Comparison of ENCODE assay signal across 1 cellular context in the genomic region with DNA sequence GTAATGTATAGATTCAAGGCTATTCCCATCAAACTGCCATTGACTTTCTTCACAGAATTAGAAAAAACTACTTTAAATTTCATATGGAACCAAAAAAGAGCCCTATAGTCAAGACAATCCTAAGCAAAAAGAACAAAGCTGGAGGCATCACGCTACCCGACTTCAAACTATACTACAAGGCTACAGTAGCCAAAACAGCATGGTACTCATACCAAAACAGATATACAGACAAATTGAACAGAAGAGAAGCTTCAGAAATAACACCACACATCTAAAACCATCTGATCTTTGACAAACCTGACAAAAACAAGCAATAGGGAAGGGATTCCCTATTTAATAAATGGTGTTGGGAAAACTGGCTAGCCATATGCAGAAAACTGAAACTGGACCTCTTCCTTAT. TPM values are rescaled to one million over a fixed set of nuclear protein-coding genes. Genes with fewer than 3 reads are reported as not detected.
"Had no signal": no experiment of that assay in that cellular context is flagged by ENCODE, and none has a peak within 500 bp of the region (broad histone marks: within the 10 kb centered on the region; RNA-seq: fewer than 3 reads in every experiment).

No MANE protein-coding gene starts in this region.

RNA-seq across cellular contexts. Expression of a gene that starts 7.4 kb away (rescaled TPM):
- total RNA-seq: left lobe of liver had no signal
